ENCODE assay signal across 14 cellular contexts in genomic region chr9:76572205-76572550, GRCh38.
DNase-seq lines count a peak whose midpoint lies in the region; ATAC-seq, FAIRE-seq and TF ChIP-seq lines count a peak whose summit lies in the region.
"Had no signal": no experiment of that assay in that cellular context is flagged by ENCODE, and none has a peak within 500 bp of the region (broad histone marks: within the 10 kb centered on the region; RNA-seq: fewer than 3 reads in every experiment).

No MANE protein-coding gene starts in this region.

- no peak overlapping the region for H2AFZ ChIP-seq in keratinocyte (ENCODE audit: control insufficient read depth, low read length)

- no peaks in the 10 kb centered on the region for H3K9me1 ChIP-seq in keratinocyte (ENCODE audit: control insufficient read depth, extremely low read depth, insufficient read depth, low read length)

- no peak overlapping the region for H3K27ac Mint-ChIP-seq in CD4-positive, alpha-beta T cell
- H3K27ac Mint-ChIP-seq in activated naive CD8-positive, alpha-beta T cell treated with anti-CD3 and anti-CD28 coated beads, Interleukin-2, amount 50 U/mL, for 24 hours: no peak overlapping the region
- H3K27ac Mint-ChIP-seq: T-helper 17 cell had no signal

- no peaks in the 10 kb centered on the region for H3K79me2 ChIP-seq in keratinocyte (ENCODE audit: control insufficient read depth, insufficient read depth, low read length)

- peaks cover 68% of the 10 kb centered on the region for H3K27me3 Mint-ChIP-seq in CD4-positive, alpha-beta T cell
- peaks cover 44% of the 10 kb centered on the region for H3K27me3 Mint-ChIP-seq in activated naive CD8-positive, alpha-beta T cell treated with anti-CD3 and anti-CD28 coated beads, Interleukin-2, amount 50 U/mL, for 24 hours

- H3K36me3 ChIP-seq in keratinocyte (ENCODE audit: control insufficient read depth in 2 of 2, extremely low read depth in 1 of 2, insufficient read depth in 2 of 2, low read length in 2 of 2): no peaks in the 10 kb centered on the region

- FAIRE-seq in GM19239 (lab: Jason Lieb, UNC): peak; percentile 51
- FAIRE-seq in keratinocyte (lab: Jason Lieb, UNC): no peak
- no peak for FAIRE-seq in frontal cortex (lab: Jason Lieb, UNC)
- FAIRE-seq: endometrium had no signal

- peaks cover 19% of the 10 kb centered on the region for H3K4me1 Mint-ChIP-seq in CD4-positive, alpha-beta T cell (ENCODE audit: low read depth)
- peaks cover 41% of the 10 kb centered on the region for H3K4me1 Mint-ChIP-seq in activated naive CD8-positive, alpha-beta T cell treated with anti-CD3 and anti-CD28 coated beads, Interleukin-2, amount 50 U/mL, for 24 hours
- H3K4me1 Mint-ChIP-seq: T-helper 17 cell had no signal

- no peaks in the 10 kb centered on the region for H4K20me1 ChIP-seq in keratinocyte (ENCODE audit: control insufficient read depth, extremely low read depth, insufficient read depth, low read length)

- no peak overlapping the region for H3K27ac ChIP-seq in CD4-positive, alpha-beta T cell (ENCODE audit: low read depth, low read length)
- H3K27ac ChIP-seq in keratinocyte (ENCODE audit: control insufficient read depth, insufficient read depth, low read length): no peak overlapping the region

- H3K4me3 ChIP-seq in keratinocyte (ENCODE audit: control insufficient read depth in 2 of 3, extremely low read depth in 1 of 3, insufficient read depth in 2 of 3, low read depth in 1 of 3, low read length in 3 of 3): no peak overlapping the region

- intact Hi-C loops in CD4-positive, alpha-beta T cell (cut with DNase I, micrococcal nuclease): no loop called here

- TF ChIP-seq CTCF in CD4-positive, alpha-beta T cell (IDR thresholded peaks at IDR 0.05): no peak
- TF ChIP-seq CTCF in keratinocyte (optimal IDR thresholded peaks at IDR 0.05 in 1 of 3, IDR thresholded peaks at IDR 0.05 in 1 of 3, conservative IDR thresholded peaks at IDR 0.05 in 1 of 3; ENCODE audit: extremely low read depth in 1 of 3, insufficient read depth in 2 of 3, low read length in 3 of 3): no peak

- no peak overlapping the region for H3K9ac ChIP-seq in keratinocyte (ENCODE audit: control insufficient read depth, extremely low read depth, insufficient read depth, low read length)

- H3K9me3 Mint-ChIP-seq in CD4-positive, alpha-beta T cell: peaks cover 5% of the 10 kb centered on the region
- peaks cover 9% of the 10 kb centered on the region for H3K9me3 Mint-ChIP-seq in activated naive CD8-positive, alpha-beta T cell treated with anti-CD3 and anti-CD28 coated beads, Interleukin-2, amount 50 U/mL, for 24 hours

- peak overlapping the region; percentile 50 for H3K4me3 Mint-ChIP-seq in CD4-positive, alpha-beta T cell
- peak overlapping the region; percentile 28 for H3K4me3 Mint-ChIP-seq in activated naive CD8-positive, alpha-beta T cell treated with anti-CD3 and anti-CD28 coated beads, Interleukin-2, amount 50 U/mL, for 24 hours
- H3K4me3 Mint-ChIP-seq: T-helper 17 cell had no signal

- H3K9me3 ChIP-seq in CD4-positive, alpha-beta T cell (ENCODE audit: control insufficient read depth, low read length): peaks cover 11% of the 10 kb centered on the region
- no peaks in the 10 kb centered on the region for H3K9me3 ChIP-seq in keratinocyte (ENCODE audit: control insufficient read depth, low read depth, low read length)
- H3K9me3 ChIP-seq: Caco-2 had no signal

- ATAC-seq in CD4-positive, alpha-beta T cell (ENCODE audit: poor library complexity): no peak
- ATAC-seq in activated naive CD8-positive, alpha-beta T cell treated with anti-CD3 and anti-CD28 coated beads, Interleukin-2, amount 50 U/mL, for 24 hours: no peak
- ATAC-seq: T-helper 17 cell had no signal

- peak overlapping the region; percentile 45 for H3K4me2 ChIP-seq in keratinocyte (ENCODE audit: control insufficient read depth, extremely low read depth, insufficient read depth, low read depth, low read length)

- H3K4me1 ChIP-seq in keratinocyte (ENCODE audit: control insufficient read depth, extremely low read depth, insufficient read depth, low read length): no peaks in the 10 kb centered on the region
- H3K4me1 ChIP-seq: Caco-2 had no signal

- H3K27me3 ChIP-seq in CD4-positive, alpha-beta T cell (ENCODE audit: control insufficient read depth, insufficient read depth, low read length): peaks cover 19% of the 10 kb centered on the region
- H3K27me3 ChIP-seq in keratinocyte (ENCODE audit: control insufficient read depth, extremely low read depth, insufficient read depth, low read length): no peaks in the 10 kb centered on the region

- CTCF ChIA-PET in CD4-positive, alpha-beta T cell (lab: Charles Lee): no interaction called here

- DNase-seq in CD4-positive, alpha-beta T cell: no peak
- no peak for DNase-seq in GM19239 (ENCODE audit: insufficient read length, low spot score)
- no peak for DNase-seq in activated naive CD8-positive, alpha-beta T cell treated with anti-CD3 and anti-CD28 coated beads, Interleukin-2, amount 50 U/mL, for 24 hours
- no peak for DNase-seq in keratinocyte (ENCODE audit: low read depth, low spot score)
- no peak for DNase-seq in frontal cortex (ENCODE audit: low spot score in 2 of 2)
- DNase-seq in C1 segment of cervical spinal cord (lab: John Stamatoyannopoulos, UW): no peak
- DNase-seq in NCI-H524 (lab: John Stamatoyannopoulos, UW): no peak
- DNase-seq in SK-N-DZ (ENCODE audit: low spot score): no peak
- DNase-seq: amniotic stem cell, Caco-2, IMR-90, NCI-H187 treated with DMSO at 0.1 percent for 48 hours, T-helper 17 cell had no signal

- dilution Hi-C loops in keratinocyte (cut with MboI; ENCODE audit: extremely low pct_ligation_motif_present, low sequenced_read_pairs): no loop called here

- no peaks in the 10 kb centered on the region for H3K36me3 Mint-ChIP-seq in CD4-positive, alpha-beta T cell (ENCODE audit: low read depth)
- H3K36me3 Mint-ChIP-seq in activated naive CD8-positive, alpha-beta T cell treated with anti-CD3 and anti-CD28 coated beads, Interleukin-2, amount 50 U/mL, for 24 hours (ENCODE audit: low read depth): peaks cover 4% of the 10 kb centered on the region

- POLR2A ChIA-PET in CD4-positive, alpha-beta T cell (lab: Charles Lee): no interaction called here
